In the genomic region with DNA sequence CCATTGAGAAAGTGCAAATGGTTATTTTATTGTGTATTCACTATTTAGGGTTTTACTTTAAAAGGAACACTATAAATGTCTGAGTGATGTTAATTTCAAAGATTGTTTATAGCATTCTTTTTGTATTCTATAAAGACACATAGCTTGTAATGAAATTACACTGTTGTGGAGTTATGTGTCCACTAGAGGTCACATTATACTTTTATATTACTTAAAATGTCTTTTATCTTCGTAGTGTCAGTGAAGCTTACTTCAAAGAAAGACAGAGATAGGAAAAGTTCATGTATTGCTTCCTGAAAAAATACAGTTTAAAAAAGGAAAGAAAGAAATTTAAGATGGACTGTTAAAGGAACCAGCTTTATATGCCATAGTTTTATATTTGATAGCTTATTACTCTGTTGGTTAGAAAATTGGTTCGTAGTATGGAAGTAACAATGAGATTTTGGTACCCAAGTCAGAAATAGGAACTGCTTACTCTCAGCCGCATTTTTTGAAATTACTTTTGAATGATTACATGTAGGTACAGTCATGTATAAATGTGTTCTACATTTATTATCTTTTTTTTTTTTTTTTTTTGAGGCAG, we compare ENCODE assay signal across 8 cellular contexts. TPM values are rescaled to one million over a fixed set of nuclear protein-coding genes. Genes with fewer than 3 reads are reported as not detected.
DNase-seq lines count a peak whose midpoint lies in the region; ATAC-seq and TF ChIP-seq lines count a peak whose summit lies in the region.

No MANE protein-coding gene starts in this region.

- DNase-seq in cardiac muscle cell (ENCODE audit: low read depth in 1 of 2, low spot score in 1 of 2) (peak in 1 of 2 donors; percentile 53), Right ventricle myocardium inferior (ENCODE audit: missing footprints) (no peak), NCI-H226 (peak; percentile 42), colonic mucosa (no peak), osteoblast (ENCODE audit: insufficient read length, low spot score, missing footprints) (peak; percentile 32), LoVo (ENCODE audit: low spot score) (no peak), amygdala (lab: John Stamatoyannopoulos, UW) (no peak)
- DNase-seq in stimulated activated CD4-positive, alpha-beta T cell treated with anti-CD3 and anti-CD28 coated beads, Interleukin-15, amount 100 ng/mL, for 24 hours: no peak

- H3K4me1 ChIP-seq in cardiac muscle cell (ENCODE audit: low read depth) (no peaks in the 10 kb centered on the region), colonic mucosa (no peaks in the 10 kb centered on the region), osteoblast (ENCODE audit: insufficient read depth, low read length) (peaks cover 4% of the 10 kb centered on the region)

- H3K27ac ChIP-seq in cardiac muscle cell (no peak overlapping the region), colonic mucosa (no peak overlapping the region), osteoblast (ENCODE audit: low read depth, low read length) (no peak overlapping the region)

- H3K9ac ChIP-seq in colonic mucosa (ENCODE audit: low read depth in 2 of 2, low read length in 2 of 2): no peak overlapping the region

- H3K4me3 ChIP-seq in cardiac muscle cell (no peak overlapping the region), colonic mucosa (no peak overlapping the region), osteoblast (ENCODE audit: insufficient read depth, low read length) (no peak overlapping the region)

- no peak overlapping the region for H2AFZ ChIP-seq in osteoblast (ENCODE audit: low read length)

- no peaks in the 10 kb centered on the region for H3K9me3 ChIP-seq in cardiac muscle cell (ENCODE audit: low read depth)
- no peaks in the 10 kb centered on the region for H3K9me3 ChIP-seq in colonic mucosa
- no peaks in the 10 kb centered on the region for H3K9me3 ChIP-seq in osteoblast (ENCODE audit: low read depth, low read length)

- ATAC-seq in Right ventricle myocardium inferior: no peak

- no peaks in the 10 kb centered on the region for H3K36me3 ChIP-seq in cardiac muscle cell
- H3K36me3 ChIP-seq in colonic mucosa: no peaks in the 10 kb centered on the region
- H3K36me3 ChIP-seq in osteoblast (ENCODE audit: insufficient read depth, low read length): no peaks in the 10 kb centered on the region

- intact Hi-C loops in Right ventricle myocardium inferior (cut with DNase I): loop anchor here (2.0 kb wide), 1 partner anchor 107 kb away; no protein-coding TSS in a partner anchor
- intact Hi-C loops in colonic mucosa (cut with DNase I): loop anchor here (5.0 to 10.0 kb wide), 2 partner anchors 107 to 229 kb away; no protein-coding TSS in a partner anchor

- H3K79me2 ChIP-seq in osteoblast (ENCODE audit: insufficient read depth, low read length): peaks cover under 1% of the 10 kb centered on the region

- no peak overlapping the region for H3K4me2 ChIP-seq in osteoblast (ENCODE audit: insufficient read depth, low read length)

- TF ChIP-seq CTCF in cardiac muscle cell (IDR thresholded peaks at IDR 0.05; ENCODE audit: low read depth, low read length): peak; percentile 45
- peak; percentile 46 for TF ChIP-seq CTCF in colonic mucosa (IDR thresholded peaks at IDR 0.05)
- peak; percentile 53 for TF ChIP-seq CTCF in osteoblast (IDR thresholded peaks at IDR 0.05; ENCODE audit: extremely low read depth, low read depth, low read length)

- peaks cover 5% of the 10 kb centered on the region for H4K20me1 ChIP-seq in osteoblast (ENCODE audit: insufficient read depth, low read length)

- H3K27me3 ChIP-seq in cardiac muscle cell (no peaks in the 10 kb centered on the region), colonic mucosa (no peaks in the 10 kb centered on the region), osteoblast (ENCODE audit: insufficient read depth, low read length) (no peaks in the 10 kb centered on the region)

RNA-seq across cellular contexts. Expression of a gene that starts 20.5 kb away (rescaled TPM):
- total RNA-seq in cardiac muscle cell: 4.3 and 5.9 TPM in 2 replicates
- polyA plus RNA-seq in cardiac muscle cell: 3.1 and 5.3 TPM in 2 replicates
- total RNA-seq in Right ventricle myocardium inferior: 3.8 TPM
- total RNA-seq in colonic mucosa: 1 to 10 TPM in 1 of 2 donors, under 1 TPM in 1; 0.96 to 2.6 TPM
- 10.0 and 10.5 TPM in 2 replicates for total RNA-seq in osteoblast

RNA-seq across cellular contexts. Expression of a gene that starts 20.8 kb away (rescaled TPM):
- total RNA-seq in cardiac muscle cell (0.46 and 0.66 TPM in 2 replicates), Right ventricle myocardium inferior (1.1 TPM), colonic mucosa (1 to 10 TPM; 1.5 to 2.3 TPM), osteoblast (0.72 and 0.88 TPM in 2 replicates)
- 0.50 and 1.3 TPM in 2 replicates for polyA plus RNA-seq in cardiac muscle cell

Comparison
In these comparisons a context has a peak if more than half of its experiments do, and no peak if none do; other contexts are left out.
1. DNase-seq: peak in NCI-H226 (single experiment) and osteoblast (single experiment); none in Right ventricle myocardium inferior (single experiment), colonic mucosa (single experiment), stimulated activated CD4-positive, alpha-beta T cell treated with anti-CD3 and anti-CD28 coated beads, Interleukin-15, amount 100 ng/mL, for 24 hours (single experiment), LoVo (single experiment) and amygdala (0 of 56).
2. Peak in every context shown above with its lines, with median percentiles within 50 percentile points of each other: CTCF ChIP-seq.